1 cellular context compared by ENCODE assay signal in the genomic region with DNA sequence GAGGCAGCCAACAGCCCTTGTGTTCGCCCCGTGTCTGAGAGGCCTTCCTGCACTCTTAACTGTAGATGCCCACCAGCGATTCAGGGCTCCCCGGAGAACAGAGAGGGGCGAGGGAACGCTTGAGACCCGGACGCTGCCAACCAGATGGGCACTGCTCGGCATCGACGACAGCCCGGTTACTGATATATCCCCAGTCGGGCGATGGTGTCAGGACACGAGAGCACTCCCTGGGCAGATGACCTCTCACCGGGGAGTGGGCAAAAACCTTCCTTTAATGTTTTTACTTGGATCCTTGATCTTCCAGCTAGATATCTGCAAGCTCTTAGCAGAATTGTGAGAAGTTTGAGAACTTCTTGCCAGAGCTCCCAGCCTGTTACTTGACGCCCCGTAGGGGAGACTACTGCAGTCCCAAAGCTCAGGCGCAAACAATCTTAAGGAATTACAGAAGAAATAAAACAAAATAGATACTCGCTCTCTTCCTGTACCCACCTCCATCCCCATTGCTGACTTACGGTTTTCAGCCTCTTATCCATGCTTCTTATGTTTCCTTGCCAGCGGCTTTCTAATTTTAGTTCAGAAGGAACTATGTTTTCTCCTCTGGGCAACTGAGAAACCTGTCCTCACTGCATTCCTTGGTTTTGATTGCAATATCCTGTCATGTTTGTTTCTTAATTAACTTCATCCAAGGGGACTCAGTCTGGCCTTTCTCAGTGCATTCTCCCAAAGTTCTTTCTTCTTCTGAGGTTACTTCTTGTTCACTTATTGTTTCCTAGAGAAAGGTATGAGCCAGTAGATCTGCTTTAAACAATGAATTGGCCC.
TF ChIP-seq lines count a peak whose summit lies in the region.

No MANE protein-coding gene starts in this region.

TF ChIP-seq in endothelial cell of umbilical vein, 7 proteins besides CTCF, POLR2A, EP300 and RAD21:
- TF ChIP-seq, protein P1, sequence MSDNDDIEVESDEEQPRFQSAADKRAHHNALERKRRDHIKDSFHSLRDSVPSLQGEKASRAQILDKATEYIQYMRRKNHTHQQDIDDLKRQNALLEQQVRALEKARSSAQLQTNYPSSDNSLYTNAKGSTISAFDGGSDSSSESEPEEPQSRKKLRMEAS (IDR thresholded peaks at IDR 0.05; ENCODE audit: insufficient read depth, insufficient read length), result no peak
- TF ChIP-seq EZH2 (IDR thresholded peaks at IDR 0.05; ENCODE audit: borderline replicate concordance, low read depth, low read length, severe bottlenecking), result no peak
- no peak for TF ChIP-seq MYC (IDR thresholded peaks at IDR 0.05; ENCODE audit: low read depth, low read length)
- no peak for TF ChIP-seq GATA2 (IDR thresholded peaks at IDR 0.05; ENCODE audit: insufficient read depth, insufficient read length, low read depth, low read length)
- no peak for TF ChIP-seq JUN (IDR thresholded peaks at IDR 0.05; ENCODE audit: borderline replicate concordance, insufficient read depth, insufficient read length, low read depth)
- TF ChIP-seq POLR2AphosphoS5 (IDR thresholded peaks at IDR 0.05; ENCODE audit: insufficient read depth, low read depth, low read length), result no peak
- no peak for TF ChIP-seq FOS (IDR thresholded peaks at IDR 0.05; ENCODE audit: borderline replicate concordance, insufficient read depth, low read length)
